24 cellular contexts compared by ENCODE assay signal in genomic region chr1:97427371-97427770, GRCh38.
A peak's percentile ranks its signal among the peaks of the same experiment; 100 is the strongest.
DNase-seq lines count a peak whose midpoint lies in the region; ATAC-seq, FAIRE-seq and TF ChIP-seq lines count a peak whose summit lies in the region.
"Had no signal": no experiment of that assay in that cellular context is flagged by ENCODE, and none has a peak within 500 bp of the region (broad histone marks: within the 10 kb centered on the region; RNA-seq: fewer than 3 reads in every experiment).

No MANE protein-coding gene starts in this region.

- FAIRE-seq in H54 (lab: Jason Lieb, UNC) = no peak
- FAIRE-seq: HTR-8/SVneo had no signal

- no peaks in the 10 kb centered on the region for H3F3A ChIP-seq in DOHH2 (ENCODE audit: control insufficient read depth, insufficient read depth)

- H3K9me3 ChIP-seq in DOHH2 (ENCODE audit: control insufficient read depth, insufficient read depth, low read length) = no peaks in the 10 kb centered on the region
- H3K9me3 ChIP-seq: BE2C had no signal

- H3K27ac ChIP-seq in DOHH2 (ENCODE audit: low read depth, low read length) (no peak overlapping the region), dorsolateral prefrontal cortex (no peak overlapping the region)
- H3K27ac ChIP-seq: HL-60 had no signal

- H3K9me2 ChIP-seq in DOHH2 (replicated peaks; ENCODE audit: control insufficient read depth, low read length) = no peaks in the 10 kb centered on the region

- no peaks in the 10 kb centered on the region for H3K36me3 ChIP-seq in DOHH2 (ENCODE audit: control insufficient read depth, low read length)
- H3K36me3 ChIP-seq: BE2C had no signal

- ATAC-seq in GM19043 (IDR thresholded peaks at IDR 0.05; ENCODE audit: low read depth, unreplicated experiment) (peak; percentile 48), GM21825 (IDR thresholded peaks at IDR 0.05; ENCODE audit: unreplicated experiment) (peak; percentile 71)
- ATAC-seq: T-helper 17 cell had no signal

- H3K4me3 ChIP-seq in DOHH2 (ENCODE audit: low read length) (no peak overlapping the region), dorsolateral prefrontal cortex (no peak overlapping the region)

- peaks cover 16% of the 10 kb centered on the region for H3K4me1 ChIP-seq in DOHH2 (ENCODE audit: control insufficient read depth, low read length)

- peak overlapping the region; percentile 43 for H3K4me2 ChIP-seq in DOHH2 (ENCODE audit: low read length)

- intact Hi-C loops in dorsolateral prefrontal cortex (cut with DNase I) = no loop called here

- H4K20me1 ChIP-seq in DOHH2 (ENCODE audit: control insufficient read depth, insufficient read depth, low read depth, low read length) = no peaks in the 10 kb centered on the region

- H3K27me3 ChIP-seq in DOHH2 (ENCODE audit: control insufficient read depth, low read length) = no peaks in the 10 kb centered on the region
- H3K27me3 ChIP-seq in dorsolateral prefrontal cortex = no peaks in the 10 kb centered on the region
- H3K27me3 ChIP-seq: BE2C had no signal

- DNase-seq in MV-4-11 (lab: John Stamatoyannopoulos, UW) = peak; percentile 24
- no peak for DNase-seq in activated effector memory CD4-positive, alpha-beta T cell treated with anti-CD3 and anti-CD28 coated beads, Interleukin-2, amount 50 U/mL, for 16 hours
- no peak for DNase-seq in SK-N-DZ (ENCODE audit: low spot score)
- DNase-seq in dorsolateral prefrontal cortex = no peak
- DNase-seq in H54 (ENCODE audit: insufficient read length, low spot score) = no peak
- DNase-seq: 8988T; BE2C; CD4-positive, alpha-beta T cell; HFFc6; Kasumi-1; MM.1S; NCI-H1417; NCI-H2029; NCI-H2171 treated with DMSO at 0.1 percent for 48 hours; NCI-H446 treated with DMSO at 0.1 percent for 48 hours; NK-92 treated with Interleukin-12 subunit alpha and Interleukin-12 subunit beta, amount 100 ng/mL, for 24 hours; RPMI8226; SIG-M5; T-helper 17 cell had no signal

- TF ChIP-seq CTCF in DOHH2 (IDR thresholded peaks at IDR 0.05; ENCODE audit: low read depth, low read length, poor library complexity, severe bottlenecking) (no peak), dorsolateral prefrontal cortex (IDR thresholded peaks at IDR 0.05 in 54 of 56, conservative IDR thresholded peaks at IDR 0.05 in 2 of 56; ENCODE audit: low read depth in 1 of 56, partially characterized antibody in 56 of 56) (no peak)

- H3K79me2 ChIP-seq in DOHH2 (ENCODE audit: control insufficient read depth, low read length) = no peaks in the 10 kb centered on the region

- no peak for TF ChIP-seq POLR2A in H54 (IDR thresholded peaks at IDR 0.05; ENCODE audit: low read depth, low read length)
